Comparison of ENCODE assay signal across 13 cellular contexts in the genomic region with DNA sequence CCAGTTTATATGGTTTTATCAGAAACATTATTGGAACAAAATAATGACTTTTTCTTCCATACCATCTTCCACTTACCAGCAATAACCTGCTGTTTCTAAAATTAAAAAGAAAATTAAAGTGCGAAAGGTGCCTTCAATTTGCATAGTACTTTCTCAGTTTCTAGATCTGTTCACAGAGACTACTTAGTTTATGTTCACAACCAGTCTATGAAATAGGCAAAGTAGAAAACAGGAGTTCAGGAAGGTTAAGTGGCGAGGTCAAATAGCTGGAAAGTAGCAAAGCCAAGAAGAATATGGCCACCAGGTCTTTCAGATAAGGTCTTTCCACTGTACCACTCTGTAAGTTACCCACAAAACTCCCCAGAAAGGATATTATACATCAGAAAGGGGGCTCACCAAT.
"Had no signal": no experiment of that assay in that cellular context is flagged by ENCODE, and none has a peak within 500 bp of the region (broad histone marks: within the 10 kb centered on the region; RNA-seq: fewer than 3 reads in every experiment).

No MANE protein-coding gene starts in this region.

- H3K4me1 ChIP-seq: foreskin keratinocyte had no signal

- H3K4me3 Mint-ChIP-seq: naive thymus-derived CD8-positive, alpha-beta T cell; type B pancreatic cell had no signal

- H3K36me3 Mint-ChIP-seq: naive thymus-derived CD8-positive, alpha-beta T cell; type B pancreatic cell had no signal

- H3K27ac ChIP-seq: foreskin keratinocyte, ovary had no signal

- DNase-seq: effector memory CD4-positive, alpha-beta T cell; foreskin keratinocyte; hippocampal formation; left colon; mucosa of descending colon; naive thymus-derived CD8-positive, alpha-beta T cell; ovary; right cardiac atrium; stimulated activated CD4-positive, alpha-beta T cell treated with anti-CD3 and anti-CD28 coated beads, Interleukin-2, amount 100 ng/mL, for 48 hours; stimulated activated naive CD4-positive, alpha-beta T cell treated with Interleukin-2 at 50 U/mL for 16 hours had no signal

- FAIRE-seq: endometrium had no signal

- H3K9me3 Mint-ChIP-seq: type B pancreatic cell had no signal

- H3K4me3 ChIP-seq: mucosa of descending colon, ovary, smooth muscle cell had no signal

- H3K27me3 ChIP-seq: ovary had no signal

- H3K27ac Mint-ChIP-seq: naive thymus-derived CD8-positive, alpha-beta T cell; type B pancreatic cell had no signal

- H3K9me3 ChIP-seq: mucosa of descending colon, ovary had no signal

- H3K4me1 Mint-ChIP-seq: naive thymus-derived CD8-positive, alpha-beta T cell had no signal

- ATAC-seq: foreskin keratinocyte; left colon; mucosa of descending colon; naive thymus-derived CD8-positive, alpha-beta T cell; right cardiac atrium had no signal

- H3K36me3 ChIP-seq: ovary had no signal
